24 cellular contexts compared by ENCODE assay signal in the genomic region with DNA sequence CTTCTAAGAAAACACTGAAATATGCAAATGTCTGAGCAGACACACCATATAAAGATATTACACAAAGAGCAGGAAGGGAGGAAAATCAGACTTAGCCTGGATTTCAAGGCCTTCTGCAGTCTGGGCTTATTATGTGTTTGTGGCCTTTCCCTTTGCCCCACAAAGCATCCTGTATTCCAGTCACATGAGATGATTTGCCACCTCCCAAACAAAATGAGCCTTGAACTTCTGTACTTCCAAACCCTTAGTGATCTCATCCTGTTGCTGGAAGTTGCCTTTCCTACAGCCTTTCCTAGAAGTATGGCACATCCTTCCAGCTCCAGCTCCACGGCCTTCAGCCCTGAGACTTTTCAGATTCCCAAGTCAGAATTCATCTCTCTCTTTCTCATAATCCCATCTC.
"Had no signal": no experiment of that assay in that cellular context is flagged by ENCODE, and none has a peak within 500 bp of the region (broad histone marks: within the 10 kb centered on the region; RNA-seq: fewer than 3 reads in every experiment).

No MANE protein-coding gene starts in this region.

- H3K27ac ChIP-seq: esophagus squamous epithelium, foreskin keratinocyte, heart right ventricle, pancreas, psoas muscle, sigmoid colon, thoracic aorta had no signal

- H3K36me3 ChIP-seq: esophagus squamous epithelium, heart right ventricle, pancreas, sigmoid colon, thoracic aorta had no signal

- ATAC-seq: activated naive CD8-positive, alpha-beta T cell treated with anti-CD3 and anti-CD28 coated beads, Interleukin-2, amount 50 U/mL, for 24 hours; activated T-cell treated with anti-CD3 and anti-CD28 coated beads, Interleukin-2, amount 50 U/mL, for 4 hours; foreskin keratinocyte; left ventricle myocardium superior; pancreas; psoas muscle; stimulated activated effector memory CD8-positive, alpha-beta T cell treated with anti-CD3 and anti-CD28 coated beads, Interleukin-12 subunit alpha, Interleukin-12 subunit beta, amount 100 ng/mL, for 72 hours had no signal

- H3K4me1 ChIP-seq: foreskin keratinocyte, pancreas had no signal

- H3K27me3 ChIP-seq: pancreas, sigmoid colon had no signal

- H3K4me3 ChIP-seq: esophagus squamous epithelium, heart right ventricle, pancreas, psoas muscle, sigmoid colon, thoracic aorta had no signal

- H3K9me3 ChIP-seq: esophagus squamous epithelium, heart right ventricle, pancreas, psoas muscle, sigmoid colon, thoracic aorta had no signal

- DNase-seq: activated CD4-positive, alpha-beta memory T cell treated with anti-CD3 and anti-CD28 coated beads for 36 hours; activated CD4-positive, alpha-beta T cell treated with anti-CD3 and anti-CD28 coated beads, Interleukin-2, amount 10 ng/mL, durations not matched to agents 24 days and 14 days; activated CD4-positive, CD25-positive, alpha-beta regulatory T cell treated with anti-CD3 and anti-CD28 coated beads, Interleukin-2, amount 50 U/mL, for 72 hours; activated CD8-positive, alpha-beta memory T cell treated with anti-CD3 and anti-CD28 coated beads, Interleukin-2, amount 50 U/mL, for 48 hours; activated naive CD8-positive, alpha-beta T cell treated with anti-CD3 and anti-CD28 coated beads, Interleukin-2, amount 50 U/mL, for 24 hours; activated T-cell treated with anti-CD3 and anti-CD28 coated beads, Interleukin-2, amount 50 U/mL, for 4 hours; amygdala; caudate nucleus; endodermal cell; esophagus squamous epithelium; foreskin keratinocyte; heart right ventricle; left ventricle myocardium superior; mammary epithelial cell; naive B cell; nucleus accumbens; pancreas; psoas muscle; sigmoid colon; small intestine; stimulated activated CD4-positive, alpha-beta T cell treated with anti-CD3 and anti-CD28 coated beads, Interleukin-4, amount 100 ng/mL, for 24 hours; T-helper 2 cell had no signal

- FAIRE-seq: pancreas, small intestine had no signal
